8 cellular contexts compared by ENCODE assay signal in genomic region chr3:52245322-52246263, GRCh38. TPM values are rescaled to one million over a fixed set of nuclear protein-coding genes. Genes with fewer than 3 reads are reported as not detected.
DNase-seq lines count a peak whose midpoint lies in the region; ATAC-seq and TF ChIP-seq lines count a peak whose summit lies in the region.

TSS of gene PPM1M (plus strand) at chr3:52245759. CDS start at chr3:52245825, 66 bp downstream.

- peak; percentile 57 to 66 for ATAC-seq in CD4-positive, CD25-positive, alpha-beta regulatory T cell (ENCODE audit: low read depth in 2 of 2)
- no peak for ATAC-seq in HG03095 (IDR thresholded peaks at IDR 0.05; ENCODE audit: unreplicated experiment)

- CTCF ChIA-PET in MCF 10A (lab: Yijun Ruan, JAX), result interaction anchor here (0.8 to 1.1 kb wide), 2 partner anchors 13 to 32 kb away, joined by 3 read pairs; no protein-coding TSS in a partner anchor

- H2BK5ac ChIP-seq in H9 (ENCODE audit: insufficient read length, low read length), result no peak within 1 kb of the TSS

- peaks cover 73% of the 10 kb centered on the region for H3K4me1 ChIP-seq in CD4-positive, CD25-positive, alpha-beta regulatory T cell (ENCODE audit: control insufficient read depth, insufficient read depth, low read length, poor library complexity, severe bottlenecking)
- no peaks in the 10 kb centered on the region for H3K4me1 ChIP-seq in H9 (ENCODE audit: insufficient read depth, low read length)
- peaks cover 19 to 59% (median 39%) of the 10 kb centered on the region in 3 donors for H3K4me1 ChIP-seq in skeletal muscle tissue (ENCODE audit: control insufficient read depth in 3 of 3, insufficient read depth in 3 of 3, low read length in 3 of 3)

- TF ChIP-seq CTCF in H9 (conservative IDR thresholded peaks at IDR 0.05), result no peak
- TF ChIP-seq CTCF in MCF 10A (IDR thresholded peaks at IDR 0.05; ENCODE audit: unreplicated experiment), result no peak

- H3K4me3 Mint-ChIP-seq in CD4-positive, CD25-positive, alpha-beta regulatory T cell, result peak within 1 kb of the TSS; percentile 87 to 96 (median 94)
- H3K4me3 Mint-ChIP-seq in H9 (peak within 1 kb of the TSS; percentile 62 to 77), MCF 10A (ENCODE audit: unreplicated experiment) (peak within 1 kb of the TSS; percentile 65)

- H3K4ac ChIP-seq in H9 (ENCODE audit: low read depth, low read length), result no peak within 1 kb of the TSS

- H3K9ac ChIP-seq in H9 (ENCODE audit: extremely low read depth, insufficient read length, low read length), result no peak within 1 kb of the TSS
- peak within 1 kb of the TSS; percentile 67 to 84 (median 80) for H3K9ac ChIP-seq in skeletal muscle tissue (ENCODE audit: low read depth in 1 of 3, low read length in 3 of 3)

- no peak within 1 kb of the TSS for H3K56ac ChIP-seq in H9 (ENCODE audit: insufficient read length, low read depth, low read length)

- no peak within 1 kb of the TSS for H4K8ac ChIP-seq in H9 (replicated peaks; ENCODE audit: insufficient read length, low read depth, low read length)

- H2BK20ac ChIP-seq in H9 (ENCODE audit: low read depth, low read length, poor library complexity, severe bottlenecking), result no peak within 1 kb of the TSS

- no peaks in the 10 kb centered on the region for H3K27me3 ChIP-seq in CD4-positive, CD25-positive, alpha-beta regulatory T cell (ENCODE audit: control insufficient read depth, insufficient read depth, low read length)
- peaks cover 14% of the 10 kb centered on the region; the same call in 1 of the 2 replicates for H3K27me3 ChIP-seq in H9 (ENCODE audit: insufficient read depth, low read length)
- peaks cover 2 to 20% (median 19%) of the 10 kb centered on the region in 3 donors for H3K27me3 ChIP-seq in skeletal muscle tissue (ENCODE audit: control insufficient read depth in 3 of 3, insufficient read depth in 3 of 3, low read length in 3 of 3)

- no peak within 1 kb of the TSS for H3K23ac ChIP-seq in H9 (ENCODE audit: insufficient read length, low read depth, low read length)

- H3K4me3 ChIP-seq in CD4-positive, CD25-positive, alpha-beta regulatory T cell (ENCODE audit: low read depth, low read length), result peak within 1 kb of the TSS; percentile 69
- H3K4me3 ChIP-seq in iPS-18c (ENCODE audit: insufficient read depth, low read depth, low read length), result peak within 1 kb of the TSS; percentile 58
- peak within 1 kb of the TSS; percentile 72 to 77 (median 76) for H3K4me3 ChIP-seq in skeletal muscle tissue (ENCODE audit: low read length in 3 of 3)

- H3K79me2 ChIP-seq in H9 (ENCODE audit: insufficient read depth, low read length), result no peaks in the 10 kb centered on the region

- H3K4me2 ChIP-seq in H9 (ENCODE audit: insufficient read depth, insufficient read length, low read length), result peak within 1 kb of the TSS; percentile 59

- H3T11ph ChIP-seq in H9 (ENCODE audit: low read length), result no peak within 1 kb of the TSS

- no peak within 1 kb of the TSS for H2AFZ ChIP-seq in H9 (ENCODE audit: low read length)

- peak within 1 kb of the TSS; percentile 89 for H3K27ac ChIP-seq in CD4-positive, CD25-positive, alpha-beta regulatory T cell (ENCODE audit: insufficient read depth, low read length, poor library complexity, severe bottlenecking)
- H3K27ac ChIP-seq in H9 (ENCODE audit: insufficient read length, low read depth, low read length), result no peak within 1 kb of the TSS
- peak within 1 kb of the TSS; percentile 76 for H3K27ac ChIP-seq in skeletal muscle tissue (ENCODE audit: low read depth, low read length)

- no peak within 1 kb of the TSS for H2AK5ac ChIP-seq in H9 (ENCODE audit: insufficient read length, low read length)

- H3K36me3 ChIP-seq in CD4-positive, CD25-positive, alpha-beta regulatory T cell (ENCODE audit: control insufficient read depth, insufficient read depth, low read length), result peaks cover 17% of the 10 kb centered on the region
- H3K36me3 ChIP-seq in skeletal muscle tissue (ENCODE audit: control insufficient read depth in 3 of 3, insufficient read depth in 3 of 3, low read length in 3 of 3), result peaks cover 15 to 24% (median 22%) of the 10 kb centered on the region in 3 donors

- no peak within 1 kb of the TSS for H2BK12ac ChIP-seq in H9 (ENCODE audit: insufficient read length, low read depth, low read length)

- no peak within 1 kb of the TSS for H3K18ac ChIP-seq in H9 (ENCODE audit: insufficient read length, low read depth, low read length)

- H4K91ac ChIP-seq in H9 (ENCODE audit: insufficient read length, low read depth, low read length), result no peak within 1 kb of the TSS

- H3K27me3 Mint-ChIP-seq in CD4-positive, CD25-positive, alpha-beta regulatory T cell, result no peaks in the 10 kb centered on the region
- H3K27me3 Mint-ChIP-seq in H9 (ENCODE audit: low read depth) (peaks cover 46% of the 10 kb centered on the region), MCF 10A (ENCODE audit: insufficient read depth, unreplicated experiment) (no peaks in the 10 kb centered on the region)

- no peak within 1 kb of the TSS for H2BK120ac ChIP-seq in H9 (ENCODE audit: low read depth, low read length, poor library complexity, severe bottlenecking)

- H3K27ac Mint-ChIP-seq in CD4-positive, CD25-positive, alpha-beta regulatory T cell, result peak within 1 kb of the TSS; percentile 95 to 97 (median 96)
- H3K27ac Mint-ChIP-seq in H9 (no peak within 1 kb of the TSS), MCF 10A (ENCODE audit: low read depth, unreplicated experiment) (no peak within 1 kb of the TSS)

- peaks cover 27% of the 10 kb centered on the region for H3K36me3 Mint-ChIP-seq in CD4-positive, CD25-positive, alpha-beta regulatory T cell
- peaks cover under 1 to 29% (median 5%) of the 10 kb centered on the region in 3 experiments; a peak in 5 of 7 replicates for H3K36me3 Mint-ChIP-seq in H9 (ENCODE audit: insufficient read depth in 1 of 3, low read depth in 3 of 3)
- H3K36me3 Mint-ChIP-seq in MCF 10A (ENCODE audit: insufficient read depth, unreplicated experiment), result peaks cover 6% of the 10 kb centered on the region

- intact Hi-C loops in MCF 10A (cut with micrococcal nuclease), result no loop called here

- H4K5ac ChIP-seq in H9 (ENCODE audit: insufficient read length, low read depth, low read length), result no peak within 1 kb of the TSS

- no peaks in the 10 kb centered on the region for H4K20me1 ChIP-seq in H9 (ENCODE audit: control insufficient read depth, insufficient read depth, insufficient read length)

- H3K79me1 ChIP-seq in H9 (ENCODE audit: insufficient read depth, low read depth, low read length, poor library complexity, severe bottlenecking), result no peaks in the 10 kb centered on the region

- DNase-seq in CD4-positive, CD25-positive, alpha-beta regulatory T cell, result peak; percentile 70 to 83 (median 78)
- DNase-seq in H9, result peak; percentile 73
- peak; percentile 39 to 88 (median 65) for DNase-seq in T-helper 2 cell
- peak; percentile 38 for DNase-seq in MCF 10A (ENCODE audit: unreplicated experiment)
- DNase-seq in NCI-H1930 (lab: John Stamatoyannopoulos, UW), result no peak

- no peaks in the 10 kb centered on the region for H3K9me3 Mint-ChIP-seq in CD4-positive, CD25-positive, alpha-beta regulatory T cell
- H3K9me3 Mint-ChIP-seq in H9, result peaks cover 0 to 5% of the 10 kb centered on the region in 2 experiments; a peak in 2 of 5 replicates
- H3K9me3 Mint-ChIP-seq in MCF 10A (ENCODE audit: unreplicated experiment), result no peaks in the 10 kb centered on the region

- no TSS peak for BruUV-seq in MCF 10A (replicated peaks; lab: Mats Ljungman, UMichigan)

- H3K4me1 Mint-ChIP-seq in CD4-positive, CD25-positive, alpha-beta regulatory T cell, result peaks cover 8 to 89% (median 64%) of the 10 kb centered on the region in 4 donors
- H3K4me1 Mint-ChIP-seq in H9 (peaks cover 6 to 15% of the 10 kb centered on the region in 2 experiments), MCF 10A (ENCODE audit: insufficient read depth, unreplicated experiment) (peaks cover 15% of the 10 kb centered on the region)

- H3K14ac ChIP-seq in H9 (ENCODE audit: insufficient read depth, low read length), result no peak within 1 kb of the TSS; the same call in 1 of the 2 replicates

- POLR2A ChIA-PET in MCF 10A (lab: Yijun Ruan, JAX), result interaction anchor here (0.6 to 1.8 kb wide), 7 partner anchors 8 to 250 kb away, joined by 3 to 6 read pairs (median 3); partner anchors contain the start of genes GLYCTK, RPL29 and WDR82

- H2BK15ac ChIP-seq in H9 (ENCODE audit: low read depth, low read length), result no peak within 1 kb of the TSS

- WGBS in H9 (ENCODE audit: extremely low coverage, insufficient read length, low lambda C conversion rate), result no CpG with 5 or more reads among the region's 98 CpGs

- no peaks in the 10 kb centered on the region for H3K9me3 ChIP-seq in CD4-positive, CD25-positive, alpha-beta regulatory T cell (ENCODE audit: control insufficient read depth in 2 of 2, low read length in 2 of 2)
- H3K9me3 ChIP-seq in H9 (ENCODE audit: control insufficient read depth, low read depth, low read length) (no peaks in the 10 kb centered on the region), iPS-18c (ENCODE audit: control insufficient read depth, insufficient read depth, low read length) (no peaks in the 10 kb centered on the region), skeletal muscle tissue (ENCODE audit: control insufficient read depth in 3 of 3, low read length in 3 of 3) (no peaks in the 10 kb centered on the region)

- peaks cover 3% of the 10 kb centered on the region for H3K23me2 ChIP-seq in H9 (ENCODE audit: insufficient read length, low read depth, low read length, poor library complexity, severe bottlenecking)

RNA-seq across cellular contexts. Expression of gene PPM1M, which starts in this region (rescaled TPM):
- total RNA-seq in CD4-positive, CD25-positive, alpha-beta regulatory T cell, result 80.7 TPM
- 100 to 1,000 TPM in 1 of 4 donors, 10 to 100 TPM in 3; 55.5 to 104 (median 74.9) TPM for polyA plus RNA-seq in CD4-positive, CD25-positive, alpha-beta regulatory T cell
- 6.1 and 7.4 TPM in 2 replicates for total RNA-seq in H9 (2021)
- total RNA-seq in MCF 10A (2022), result 10.4 and 14.0 TPM in 2 replicates
- 8.4 TPM for total RNA-seq in skeletal muscle tissue

Comparison
In these comparisons a context has a peak if more than half of its experiments do, and no peak if none do; other contexts are left out.
1. DNase-seq: peak in CD4-positive, CD25-positive, alpha-beta regulatory T cell (3 of 3), H9 (single experiment), T-helper 2 cell (5 of 5) and MCF 10A (single experiment); none in NCI-H1930 (0 of 2).
2. H3K27ac Mint-ChIP-seq: peak in CD4-positive, CD25-positive, alpha-beta regulatory T cell (3 of 3); none in H9 (0 of 3) and MCF 10A (single experiment).
3. Peak in every context shown above with its lines, with median percentiles within 50 percentile points of each other: H3K4me3 ChIP-seq and H3K4me3 Mint-ChIP-seq.